11 cellular contexts compared by ENCODE assay signal in genomic region chr11:129694538-129694937, GRCh38.
DNase-seq lines count a peak whose midpoint lies in the region; ATAC-seq, FAIRE-seq and TF ChIP-seq lines count a peak whose summit lies in the region.
"Had no signal": no experiment of that assay in that cellular context is flagged by ENCODE, and none has a peak within 500 bp of the region (broad histone marks: within the 10 kb centered on the region; RNA-seq: fewer than 3 reads in every experiment).

No MANE protein-coding gene starts in this region.

- H3K4me2 ChIP-seq in Karpas-422 (ENCODE audit: low read depth, low read length, poor library complexity, severe bottlenecking) (no peak overlapping the region), K562 (ENCODE audit: insufficient read depth, low read length) (no peak overlapping the region)

- no TSS peak for BruUV-seq in MCF 10A (replicated peaks; lab: Mats Ljungman, UMichigan)
- BruUV-seq in K562 (replicated peaks; lab: Mats Ljungman, UMichigan) = no TSS peak

- TF ChIP-seq CTCF in MCF 10A (IDR thresholded peaks at IDR 0.05; ENCODE audit: unreplicated experiment) = no peak
- TF ChIP-seq CTCF in breast epithelium (IDR thresholded peaks at IDR 0.05) = no peak
- peak; percentile 47 to 54 (median 53); a peak in 5 of 6 replicates for TF ChIP-seq CTCF in K562 (IDR thresholded peaks at IDR 0.05 in 2 of 3, conservative IDR thresholded peaks at IDR 0.05 in 1 of 3; ENCODE audit: insufficient read depth in 2 of 3, low read depth in 1 of 3, low read length in 3 of 3)

- peak; percentile 77 for ATAC-seq in K562
- no peak for ATAC-seq in HG02938 (IDR thresholded peaks at IDR 0.05; ENCODE audit: unreplicated experiment)
- ATAC-seq in HG02885 (IDR thresholded peaks at IDR 0.05; ENCODE audit: poor library complexity, unreplicated experiment) = no peak

- H3K4me1 ChIP-seq in breast epithelium (no peaks in the 10 kb centered on the region), Karpas-422 (ENCODE audit: low read length) (no peaks in the 10 kb centered on the region), K562 (replicated peaks in 1 of 2; ENCODE audit: control insufficient read depth in 2 of 2, insufficient read depth in 2 of 2, low read length in 2 of 2) (peaks cover 0 to 9% of the 10 kb centered on the region in 2 experiments; a peak in 3 of 5 replicates), small intestine (ENCODE audit: control insufficient read depth in 2 of 2, insufficient read depth in 1 of 2, low read depth in 1 of 2, low read length in 1 of 2) (no peaks in the 10 kb centered on the region)

- in situ Hi-C loops in K562 (cut with MboI) = no loop called here

- H3K27ac ChIP-seq in breast epithelium = no peak overlapping the region
- no peak overlapping the region for H3K27ac ChIP-seq in Karpas-422 (ENCODE audit: low read length)
- H3K27ac ChIP-seq in K562 (ENCODE audit: extremely low read depth, low read depth, low read length) = no peak overlapping the region
- no peak overlapping the region for H3K27ac ChIP-seq in small intestine (ENCODE audit: low read depth in 1 of 2, low read length in 1 of 2)

- H2AFZ ChIP-seq in Karpas-422 (ENCODE audit: low read length) = no peak overlapping the region
- H2AFZ ChIP-seq in K562 (ENCODE audit: low read depth, low read length) = no peak overlapping the region

- POLR2A ChIA-PET in MCF 10A (lab: Yijun Ruan, JAX) = interaction anchor here (0.5 to 1.0 kb wide), 2 partner anchors 8 to 20 kb away, joined by 3 to 4 read pairs; no protein-coding TSS in a partner anchor
- POLR2A ChIA-PET in K562 (lab: Yijun Ruan, JAX) = no interaction called here

- peak; percentile 50 for DNase-seq in MCF 10A (ENCODE audit: unreplicated experiment)
- no peak for DNase-seq in breast epithelium (ENCODE audit: low spot score in 2 of 2)
- DNase-seq in Karpas-422 = peak; percentile 57
- DNase-seq in K562 (ENCODE audit: extremely low read depth in 1 of 4, low spot score in 3 of 4) = peak; percentile 14 to 38 (median 26)
- peak; percentile 28 for DNase-seq in small intestine
- DNase-seq in NCI-H1436 (lab: John Stamatoyannopoulos, UW) = no peak
- DNase-seq: anterior cingulate cortex, NCI-H1436 treated with DMSO at 0.1 percent for 48 hours had no signal

- no peaks in the 10 kb centered on the region for H3K9me3 Mint-ChIP-seq in MCF 10A (ENCODE audit: unreplicated experiment)

- no peaks in the 10 kb centered on the region for H3K9me2 ChIP-seq in Karpas-422 (replicated peaks; ENCODE audit: insufficient read depth, low read length)

- H3K27me3 ChIP-seq in breast epithelium = no peaks in the 10 kb centered on the region
- H3K27me3 ChIP-seq in Karpas-422 (ENCODE audit: low read length) = no peaks in the 10 kb centered on the region
- H3K27me3 ChIP-seq in K562 (ENCODE audit: control insufficient read depth in 2 of 2, insufficient read depth in 2 of 2, low read length in 2 of 2) = peaks cover 0 to 22% of the 10 kb centered on the region in 2 experiments; a peak in 2 of 5 replicates
- H3K27me3 ChIP-seq in small intestine (ENCODE audit: control insufficient read depth in 2 of 2, insufficient read depth in 2 of 2, low read length in 2 of 2) = no peaks in the 10 kb centered on the region

- intact Hi-C loops in MCF 10A (cut with micrococcal nuclease) (no loop called here), breast epithelium (cut with DNase I; ENCODE audit: low total_unique reads) (no loop called here), K562 (cut with micrococcal nuclease) (loop anchor here (2.0 kb wide), 1 partner anchor 56 kb away; no protein-coding TSS in a partner anchor)

- TF ChIP-seq POLR2A in breast epithelium (IDR thresholded peaks at IDR 0.05) (no peak), K562 (conservative IDR thresholded peaks at IDR 0.05) (no peak)

- no peaks in the 10 kb centered on the region for H4K20me1 ChIP-seq in Karpas-422 (ENCODE audit: insufficient read depth, low read depth, low read length)
- no peaks in the 10 kb centered on the region for H4K20me1 ChIP-seq in K562 (replicated peaks; ENCODE audit: control insufficient read depth, insufficient read depth, low read length)

- CTCF ChIA-PET in MCF 10A (lab: Yijun Ruan, JAX) (interaction anchor here (0.9 to 1.8 kb wide), 4 partner anchors 9 to 330 kb away, joined by 3 to 7 read pairs (median 3); partner anchors contain the start of gene BARX2), K562 (lab: Yijun Ruan, JAX; ENCODE audit: low intra/inter-chr PET ratio) (no interaction called here)

- H3K36me3 Mint-ChIP-seq in MCF 10A (ENCODE audit: insufficient read depth, unreplicated experiment) = no peaks in the 10 kb centered on the region

- H3K79me2 ChIP-seq in Karpas-422 (ENCODE audit: low read length) = no peaks in the 10 kb centered on the region
- no peaks in the 10 kb centered on the region for H3K79me2 ChIP-seq in K562 (ENCODE audit: control insufficient read depth, insufficient read depth, low read length)

- no peak overlapping the region for H3K27ac Mint-ChIP-seq in MCF 10A (ENCODE audit: low read depth, unreplicated experiment)

- no peak overlapping the region for H3K4me3 Mint-ChIP-seq in MCF 10A (ENCODE audit: unreplicated experiment)

- no peaks in the 10 kb centered on the region for H3K36me3 ChIP-seq in breast epithelium
- no peaks in the 10 kb centered on the region for H3K36me3 ChIP-seq in Karpas-422 (ENCODE audit: insufficient read depth, low read length)
- no peaks in the 10 kb centered on the region for H3K36me3 ChIP-seq in K562 (ENCODE audit: control insufficient read depth, insufficient read depth, low read length)
- H3K36me3 ChIP-seq in small intestine (ENCODE audit: control insufficient read depth in 2 of 2, insufficient read depth in 2 of 2, low read length in 2 of 2) = no peaks in the 10 kb centered on the region

- no peak for TF ChIP-seq EP300 in K562 (IDR thresholded peaks at IDR 0.05; ENCODE audit: low read length)

- 0 out of 4 replicates have a peak, but pooled peaks of 1 of the 2 experiments have one; percentile 19 for TF ChIP-seq RAD21 in K562 (CRISPR knock-in tag; conservative IDR thresholded peaks at IDR 0.05 in 1 of 2, IDR thresholded peaks at IDR 0.05 in 1 of 2)

- FAIRE-seq in K562 (lab: Jason Lieb, UNC) (no peak), small intestine (lab: Jason Lieb, UNC) (no peak)
- FAIRE-seq: GM18507 had no signal

- 1% methylated on average over 8 of the region's 10 CpGs for WGBS in K562 (ENCODE audit: insufficient coverage, low coverage, missing lambda C conversion rate)
- 57 to 74% (median 62%) methylated on average over 10 of the region's 10 CpGs for WGBS in small intestine, 3 donors

- H3K4me3 ChIP-seq in breast epithelium = no peak overlapping the region
- no peak overlapping the region for H3K4me3 ChIP-seq in Karpas-422 (ENCODE audit: low read length)
- H3K4me3 ChIP-seq in K562 = no peak overlapping the region
- no peak overlapping the region for H3K4me3 ChIP-seq in small intestine (ENCODE audit: low read depth in 1 of 2, low read length in 2 of 2)

- H3K4me1 Mint-ChIP-seq in MCF 10A (ENCODE audit: insufficient read depth, unreplicated experiment) = no peaks in the 10 kb centered on the region

- no peak overlapping the region for H3K9ac ChIP-seq in Karpas-422 (ENCODE audit: low read length)
- H3K9ac ChIP-seq in K562 (ENCODE audit: insufficient read depth in 1 of 2, low read depth in 2 of 2, low read length in 2 of 2) = no peak overlapping the region

- no peaks in the 10 kb centered on the region for H3K9me1 ChIP-seq in K562 (ENCODE audit: control insufficient read depth, insufficient read depth, low read length)

- H3K9me3 ChIP-seq in breast epithelium (no peaks in the 10 kb centered on the region), Karpas-422 (ENCODE audit: low read length) (no peaks in the 10 kb centered on the region), K562 (replicated peaks; ENCODE audit: control insufficient read depth, insufficient read depth, low read depth, low read length) (no peaks in the 10 kb centered on the region), small intestine (ENCODE audit: control insufficient read depth, low read depth) (no peaks in the 10 kb centered on the region)

- H3K27me3 Mint-ChIP-seq in MCF 10A (ENCODE audit: insufficient read depth, unreplicated experiment) = peaks cover 61% of the 10 kb centered on the region

TF ChIP-seq in K562, 482 proteins besides CTCF, POLR2A, EP300 and RAD21:
- TF ChIP-seq SMC3 (conservative IDR thresholded peaks at IDR 0.05; ENCODE audit: insufficient read depth, low read depth, low read length) (0 out of 2 replicates have a peak, but pooled peaks have one; percentile 6), CTCFL (IDR thresholded peaks at IDR 0.05; ENCODE audit: borderline replicate concordance, insufficient read depth, low read depth, low read length, poor library complexity, severe bottlenecking) (peak; percentile 46), ZNF57 (CRISPR knock-in tag; IDR thresholded peaks at IDR 0.05) (no peak)

Comparison
In these comparisons a context has a peak if more than half of its experiments do, and no peak if none do; other contexts are left out.
1. DNase-seq: peak in MCF 10A (single experiment), Karpas-422 (single experiment), K562 (4 of 4) and small intestine (single experiment); none in breast epithelium (0 of 2) and NCI-H1436 (single experiment).
2. CTCF ChIP-seq: peak in K562 (3 of 3); none in MCF 10A (single experiment) and breast epithelium (0 of 3).